Comparison of ENCODE assay signal across 8 cellular contexts in genomic region chr9:105694848-105695581, GRCh38. TPM values are rescaled to one million over a fixed set of nuclear protein-coding genes. Genes with fewer than 3 reads are reported as not detected.
DNase-seq lines count a peak whose midpoint lies in the region; ATAC-seq and TF ChIP-seq lines count a peak whose summit lies in the region.

No MANE protein-coding gene starts in this region.

- H3K27me3 ChIP-seq in H7 (ENCODE audit: control insufficient read depth, insufficient read depth, low read length): peaks cover 21% of the 10 kb centered on the region
- no peaks in the 10 kb centered on the region for H3K27me3 ChIP-seq in gastrocnemius medialis

- in situ Hi-C loops in gastrocnemius medialis (cut with MboI; ENCODE audit: low sequenced_read_pairs in 4 of 4): loop anchor here in 2 of 4 donors (25.0 kb wide), 2 partner anchors 233 to 258 kb away; partner anchors contain the start of gene FSD1L (in 1 of the 2)

- no peaks in the 10 kb centered on the region for H3K36me3 ChIP-seq in H7 (replicated peaks; ENCODE audit: control insufficient read depth, insufficient read depth, low read length)
- no peaks in the 10 kb centered on the region for H3K36me3 ChIP-seq in gastrocnemius medialis

- H3K4me1 ChIP-seq in gastrocnemius medialis: peaks cover 48 to 61% of the 10 kb centered on the region in 2 donors

- peak; percentile 65 to 69 for TF ChIP-seq POLR2A in gastrocnemius medialis (IDR thresholded peaks at IDR 0.05)

- DNase-seq in GM04504 (ENCODE audit: low read depth) (peak; percentile 24), H7 (peak; percentile 80), Kasumi-1 (lab: John Stamatoyannopoulos, UW) (peak; percentile 66 to 73), T-helper 9 cell (peak; percentile 33), astrocyte of the hippocampus (ENCODE audit: low read depth, low spot score) (peak; percentile 67), gastrocnemius medialis (peak; percentile 85 to 91), NCI-H1694 (lab: John Stamatoyannopoulos, UW) (no peak)

- TF ChIP-seq CTCF in gastrocnemius medialis (IDR thresholded peaks at IDR 0.05 in 4 of 5, conservative IDR thresholded peaks at IDR 0.05 in 1 of 5): peak in 1 of 5 experiments; percentile 12

- peak overlapping the region; percentile 66 for H3K4me3 ChIP-seq in H7 (ENCODE audit: insufficient read depth, low read depth, low read length)
- H3K4me3 ChIP-seq in iPS-11a (ENCODE audit: low read depth, low read length): peak overlapping the region; percentile 73
- peak overlapping the region; percentile 73 to 91 (median 82) for H3K4me3 ChIP-seq in gastrocnemius medialis

- H3K27ac ChIP-seq in gastrocnemius medialis: peak overlapping the region; percentile 93 to 99 (median 96)

- H3K9me3 ChIP-seq in gastrocnemius medialis: no peaks in the 10 kb centered on the region

- intact Hi-C loops in gastrocnemius medialis (cut with DNase I; ENCODE audit: low total_unique reads): loop anchor here (2.0 to 10.0 kb wide), 2 partner anchors 250 to 1170 kb away; partner anchors contain the start of gene ZNF462

- peak; percentile 87 to 90 for ATAC-seq in gastrocnemius medialis

RNA-seq across cellular contexts. Expression of gene TMEM38B, which starts 0.7 kb away (rescaled TPM):
- total RNA-seq in H7 (2014; rRNA removed; shearing (Covaris generic)): 7.9 and 9.4 TPM in 2 replicates
- total RNA-seq in gastrocnemius medialis: 10 to 100 TPM; 81.4 to 97.6 (median 89.8) TPM

RNA-seq across cellular contexts. Expression of gene TAL2, which starts 32.8 kb away (rescaled TPM):
- total RNA-seq in H7 (2014; rRNA removed; shearing (Covaris generic)): not detected in 2 replicates
- total RNA-seq in gastrocnemius medialis: not detected
